ENCODE assay signal across 13 cellular contexts in the genomic region with DNA sequence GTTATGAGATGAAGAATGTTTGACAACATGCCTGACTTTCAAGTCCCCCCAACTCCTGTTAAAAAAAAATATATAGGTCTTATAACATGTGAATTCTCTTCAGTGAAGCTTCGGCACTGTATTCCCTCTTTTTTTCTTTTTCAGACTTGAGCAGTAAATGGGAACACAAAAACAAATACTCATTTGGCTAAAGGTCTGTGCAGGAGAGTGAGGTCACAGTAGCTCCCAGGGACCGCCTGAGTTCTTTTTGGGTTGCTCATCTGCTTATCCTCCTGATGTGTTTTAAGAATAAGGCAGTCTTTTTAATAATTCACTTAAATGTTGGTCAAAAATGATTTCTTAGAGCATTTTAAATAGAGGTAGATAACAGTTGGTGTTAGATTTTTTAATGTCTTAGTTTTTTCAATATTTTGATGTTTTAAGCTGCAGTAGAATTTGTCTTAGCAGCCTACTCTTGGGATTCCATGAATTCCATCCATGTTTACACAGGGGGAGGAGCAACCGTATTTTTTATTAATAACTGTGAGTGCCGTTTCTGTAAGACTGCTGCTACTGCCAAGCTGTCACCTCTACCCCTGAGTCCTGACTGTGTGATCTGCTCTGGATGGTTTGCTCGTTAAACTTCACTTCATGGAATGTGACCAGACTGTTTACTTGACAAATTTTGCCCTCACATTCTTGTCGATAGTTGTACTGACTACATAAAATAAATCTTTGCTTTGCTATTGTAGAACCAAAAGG. TPM values are rescaled to one million over a fixed set of nuclear protein-coding genes. Genes with fewer than 3 reads are reported as not detected.
DNase-seq lines count a peak whose midpoint lies in the region; ATAC-seq and TF ChIP-seq lines count a peak whose summit lies in the region.
"Had no signal": no experiment of that assay in that cellular context is flagged by ENCODE, and none has a peak within 500 bp of the region (broad histone marks: within the 10 kb centered on the region; RNA-seq: fewer than 3 reads in every experiment).

No MANE protein-coding gene starts in this region.

- peak overlapping the region; percentile 63 to 64 for H3K27ac Mint-ChIP-seq in natural killer cell

- intact Hi-C loops in natural killer cell (cut with micrococcal nuclease): no loop called here

- DNase-seq in ACHN (peak; percentile 32), NCI-H526 treated with DMSO at 0.1 percent for 48 hours (lab: John Stamatoyannopoulos, UW) (peak; percentile 12), epithelial cell of prostate (ENCODE audit: low read depth, low spot score) (no peak), natural killer cell (no peak), NOMO-1 (lab: John Stamatoyannopoulos, UW; ENCODE audit: unreplicated experiment in 2 of 2) (no peak), hippocampal formation (lab: John Stamatoyannopoulos, UW) (no peak), H4 (ENCODE audit: low spot score) (no peak), occipital lobe (lab: John Stamatoyannopoulos, UW) (no peak)
- DNase-seq: anterior cingulate cortex, DMS 273 treated with DMSO at 0.1 percent for 48 hours, KG1 had no signal

- peak overlapping the region; percentile 21 for H3K27ac ChIP-seq in epithelial cell of prostate

- H3K36me3 Mint-ChIP-seq in natural killer cell: peaks cover 2% of the 10 kb centered on the region

- H3K27me3 Mint-ChIP-seq in natural killer cell (ENCODE audit: low read depth in 2 of 2): no peaks in the 10 kb centered on the region

- H3K4me3 Mint-ChIP-seq in natural killer cell: no peak overlapping the region

- in situ Hi-C loops in ACHN (cut with HindIII; ENCODE audit: low pct_ligation_motif_present, low pct_unique_long_range_greater_than_20kb, low sequenced_read_pairs): no loop called here

- ATAC-seq in natural killer cell: no peak

- no peak for TF ChIP-seq CTCF in natural killer cell (IDR thresholded peaks at IDR 0.05)

- no peaks in the 10 kb centered on the region for H3K9me3 Mint-ChIP-seq in natural killer cell

- peaks cover 69 to 79% of the 10 kb centered on the region in 2 donors for H3K4me1 Mint-ChIP-seq in natural killer cell

RNA-seq across cellular contexts. Expression of gene HNRNPM, which starts 14.9 kb away (rescaled TPM):
- total RNA-seq in natural killer cell (100 to 1,000 TPM; 272 to 300 (median 299) TPM), occipital lobe (49.9 TPM)
- total RNA-seq in H4 (2014; rRNA removed; shearing (Covaris generic)): 60.8 and 75.1 TPM in 2 replicates

RNA-seq across cellular contexts. Expression of gene PRAM1, which starts 42.8 kb away (rescaled TPM):
- total RNA-seq in natural killer cell (10 to 100 TPM in 1 of 3 donors, 1 to 10 TPM in 2; 7.7 to 17.5 (median 9.0) TPM), occipital lobe (not detected)
- total RNA-seq in H4 (2014; rRNA removed; shearing (Covaris generic)): not detected in 2 replicates
- total RNA-seq: pulmonary artery endothelial cell, SK-MEL-5 had no signal

RNA-seq across cellular contexts. Expression of gene MARCHF2, which starts 46.6 kb away (rescaled TPM):
- 10 to 100 TPM; 32.4 to 42.3 (median 37.2) TPM for total RNA-seq in natural killer cell
- total RNA-seq in H4 (2014; rRNA removed; shearing (Covaris generic)): 28.0 and 30.6 TPM in 2 replicates
- total RNA-seq in occipital lobe: 52.3 TPM

RNA-seq across cellular contexts. Expression of gene ZNF414, which starts 54.3 kb away (rescaled TPM):
- total RNA-seq in natural killer cell (10 to 100 TPM; 42.1 to 46.4 (median 42.3) TPM), occipital lobe (1.6 TPM)
- total RNA-seq in H4 (2014; rRNA removed; shearing (Covaris generic)): 7.0 and 9.3 TPM in 2 replicates

Comparison
In these comparisons a context has a peak if more than half of its experiments do, and no peak if none do; other contexts are left out.
1. DNase-seq: peak in ACHN (single experiment) and NCI-H526 treated with DMSO at 0.1 percent for 48 hours (single experiment); none in epithelial cell of prostate (single experiment), natural killer cell (single experiment), NOMO-1 (0 of 2), hippocampal formation (0 of 2), H4 (single experiment) and occipital lobe (single experiment).